In the genomic region with DNA sequence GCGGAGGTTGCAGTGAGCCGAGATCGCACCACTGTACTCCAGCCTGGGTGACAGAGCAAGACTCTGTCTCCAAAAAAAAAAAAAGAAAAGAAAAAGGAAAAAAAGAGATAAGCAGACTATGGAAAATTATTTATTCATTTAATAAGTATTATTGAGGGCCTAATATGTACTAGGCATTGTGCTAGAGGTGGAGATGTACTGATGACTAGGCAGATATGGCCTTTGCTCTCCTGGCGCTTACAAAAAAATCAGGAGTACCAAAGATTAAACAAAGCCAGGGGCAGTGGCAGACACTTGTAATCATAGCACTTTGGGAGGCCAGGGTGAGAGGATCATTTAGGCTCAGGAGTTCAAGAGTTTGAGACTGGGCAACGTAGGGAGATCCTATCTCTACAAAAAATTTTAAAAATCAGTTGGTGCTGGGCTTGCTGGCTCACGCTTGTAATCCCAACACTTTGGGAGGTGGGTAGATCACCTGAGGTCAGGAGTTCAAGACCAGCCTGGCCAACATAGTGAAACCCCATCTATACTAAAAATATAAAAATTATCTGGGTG, we compare ENCODE assay signal across 32 cellular contexts.
"Had no signal": no experiment of that assay in that cellular context is flagged by ENCODE, and none has a peak within 500 bp of the region (broad histone marks: within the 10 kb centered on the region; RNA-seq: fewer than 3 reads in every experiment).

No MANE protein-coding gene starts in this region.

- H3K36me3 ChIP-seq: ascending aorta, cardiac muscle cell had no signal

- H3K27me3 ChIP-seq: ascending aorta, cardiac muscle cell had no signal

- FAIRE-seq: bronchial epithelial cell, TTC549 had no signal

- ATAC-seq: activated CD8-positive, alpha-beta T cell treated with anti-CD3 and anti-CD28 coated beads for 36 hours; activated naive CD8-positive, alpha-beta T cell treated with anti-CD3 and anti-CD28 coated beads, Interleukin-2, amount 50 U/mL, for 24 hours; activated T-cell treated with anti-CD3 and anti-CD28 coated beads, Interleukin-2, amount 50 U/mL, for 4 hours; activated T-cell treated with anti-CD3 and anti-CD28 coated beads, Interleukin-2, amount 50 U/mL, for 72 hours; activated T-helper 17 cell treated with anti-CD3 and anti-CD28 coated beads, Interleukin-2, amount 50 U/mL, for 72 hours; T-cell had no signal

- H3K4me3 ChIP-seq: ascending aorta, cardiac muscle cell had no signal

- H3K27ac ChIP-seq: cardiac muscle cell, VCaP had no signal

- DNase-seq: activated B cell treated with CpG ODN at 0.5 μM for 24 hours; activated CD4-positive, alpha-beta memory T cell treated with anti-CD3 and anti-CD28 coated beads for 36 hours; activated CD4-positive, alpha-beta T cell treated with anti-CD3 and anti-CD28 coated beads for 4 hours; activated CD4-positive, alpha-beta T cell treated with anti-CD3 and anti-CD28 coated beads, Interleukin-2, amount 10 ng/mL, durations not matched to agents 24 days and 14 days; activated CD4-positive, alpha-beta T cell treated with anti-CD3 and anti-CD28 coated beads, Interleukin-2, amount 50 U/mL, for 1 hour; activated CD4-positive, alpha-beta T cell treated with anti-CD3 and anti-CD28 coated beads, Interleukin-2, amount 50 U/mL, for 4 hours; activated CD4-positive, CD25-positive, alpha-beta regulatory T cell treated with anti-CD3 and anti-CD28 coated beads, Interleukin-2, amount 50 U/mL, for 72 hours; activated CD8-positive, alpha-beta memory T cell treated with anti-CD3 and anti-CD28 coated beads, Interleukin-2, amount 50 U/mL, for 4 hours; activated CD8-positive, alpha-beta T cell treated with anti-CD3 and anti-CD28 coated beads for 36 hours; activated effector memory CD4-positive, alpha-beta T cell treated with anti-CD3 and anti-CD28 coated beads, Interleukin-2, amount 50 U/mL, for 16 hours; activated gamma-delta T cell treated with Interleukin-2 at 50 U/mL for 16 hours; activated naive CD4-positive, alpha-beta T cell; activated naive CD4-positive, alpha-beta T cell treated with anti-CD3 and anti-CD28 coated beads, Interleukin-2, amount 10 ng/mL, durations not matched to agents 7 days and 5 days; activated naive CD8-positive, alpha-beta T cell treated with anti-CD3 and anti-CD28 coated beads, Interleukin-2, amount 10 ng/mL, durations not matched to agents 7 days and 5 days; activated naive CD8-positive, alpha-beta T cell treated with anti-CD3 and anti-CD28 coated beads, Interleukin-2, amount 50 U/mL, for 24 hours; activated T-cell treated with anti-CD3 and anti-CD28 coated beads for 4 hours; activated T-cell treated with anti-CD3 and anti-CD28 coated beads, Interleukin-2, amount 50 U/mL, for 1 hour; activated T-cell treated with anti-CD3 and anti-CD28 coated beads, Interleukin-2, amount 50 U/mL, for 4 hours; activated T-cell treated with anti-CD3 and anti-CD28 coated beads, Interleukin-2, amount 50 U/mL, for 72 hours; amygdala; anterior cingulate cortex; caudate nucleus; cerebellar nuclear complex; T-cell; T-helper 2 cell; T-helper 9 cell had no signal
